ENCODE assay signal across 13 cellular contexts in genomic region chr12:81598205-81598604, GRCh38.
DNase-seq lines count a peak whose midpoint lies in the region; ATAC-seq and TF ChIP-seq lines count a peak whose summit lies in the region.
"Had no signal": no experiment of that assay in that cellular context is flagged by ENCODE, and none has a peak within 500 bp of the region (broad histone marks: within the 10 kb centered on the region; RNA-seq: fewer than 3 reads in every experiment).

No MANE protein-coding gene starts in this region.

- H3K4me3 Mint-ChIP-seq in stimulated activated naive CD8-positive, alpha-beta T cell treated with anti-CD3 and anti-CD28 coated beads, Interleukin-15, amount 100 ng/mL, for 72 hours: no peak overlapping the region
- H3K4me3 Mint-ChIP-seq: activated T-helper 17 cell treated with anti-CD3 and anti-CD28 coated beads, Interleukin-2, amount 50 U/mL, for 72 hours; CD4-positive, CD25-positive, alpha-beta regulatory T cell had no signal

- no peaks in the 10 kb centered on the region for H3K36me3 ChIP-seq in psoas muscle (ENCODE audit: insufficient read depth in 1 of 2, low read depth in 1 of 2)
- H3K36me3 ChIP-seq: left ventricle myocardium inferior had no signal

- in situ Hi-C loops in Caki2 (cut with HindIII; ENCODE audit: low pct_unique_long_range_greater_than_20kb, low sequenced_read_pairs): no loop called here

- peak; percentile 87 for ATAC-seq in GM21786 (IDR thresholded peaks at IDR 0.05; ENCODE audit: unreplicated experiment)
- no peak for ATAC-seq in stimulated activated naive CD8-positive, alpha-beta T cell treated with anti-CD3 and anti-CD28 coated beads, Interleukin-15, amount 100 ng/mL, for 72 hours
- ATAC-seq in GM21390 (IDR thresholded peaks at IDR 0.05; ENCODE audit: unreplicated experiment): no peak
- no peak for ATAC-seq in psoas muscle
- ATAC-seq: activated T-helper 17 cell treated with anti-CD3 and anti-CD28 coated beads, Interleukin-2, amount 50 U/mL, for 72 hours had no signal

- peak; percentile 45 for DNase-seq in Caki2 (ENCODE audit: low read depth)
- DNase-seq in NCI-H146 (lab: John Stamatoyannopoulos, UW): peak; percentile 80
- peak; percentile 69 for DNase-seq in cerebellar cortex (ENCODE audit: low spot score)
- DNase-seq in stimulated activated naive CD8-positive, alpha-beta T cell treated with anti-CD3 and anti-CD28 coated beads, Interleukin-15, amount 100 ng/mL, for 72 hours: no peak
- no peak for DNase-seq in psoas muscle
- DNase-seq in DMS79 (lab: John Stamatoyannopoulos, UW): no peak
- DNase-seq: CD4-positive, CD25-positive, alpha-beta regulatory T cell; left ventricle myocardium inferior; testis had no signal

- peaks cover 7% of the 10 kb centered on the region for H3K27me3 Mint-ChIP-seq in stimulated activated naive CD8-positive, alpha-beta T cell treated with anti-CD3 and anti-CD28 coated beads, Interleukin-15, amount 100 ng/mL, for 72 hours
- H3K27me3 Mint-ChIP-seq: CD4-positive, CD25-positive, alpha-beta regulatory T cell had no signal

- WGBS in psoas muscle, 3 donors: 26 to 32% (median 27%) methylated on average over 2 of the region's 2 CpGs

- no peaks in the 10 kb centered on the region for H3K4me1 ChIP-seq in psoas muscle
- H3K4me1 ChIP-seq: left ventricle myocardium inferior, testis had no signal

- no peak overlapping the region for H3K27ac ChIP-seq in psoas muscle
- H3K27ac ChIP-seq: left ventricle myocardium inferior, skin epidermis, testis had no signal

- H3K9me3 ChIP-seq in psoas muscle: no peaks in the 10 kb centered on the region
- H3K9me3 ChIP-seq: left ventricle myocardium inferior, testis had no signal

- H3K4me3 ChIP-seq in psoas muscle: no peak overlapping the region
- H3K4me3 ChIP-seq: left ventricle myocardium inferior, skin epidermis, testis had no signal

- no peaks in the 10 kb centered on the region for H3K4me1 Mint-ChIP-seq in stimulated activated naive CD8-positive, alpha-beta T cell treated with anti-CD3 and anti-CD28 coated beads, Interleukin-15, amount 100 ng/mL, for 72 hours
- H3K4me1 Mint-ChIP-seq: activated T-helper 17 cell treated with anti-CD3 and anti-CD28 coated beads, Interleukin-2, amount 50 U/mL, for 72 hours; CD4-positive, CD25-positive, alpha-beta regulatory T cell had no signal

- no peak overlapping the region for H3K27ac Mint-ChIP-seq in stimulated activated naive CD8-positive, alpha-beta T cell treated with anti-CD3 and anti-CD28 coated beads, Interleukin-15, amount 100 ng/mL, for 72 hours
- H3K27ac Mint-ChIP-seq: activated T-helper 17 cell treated with anti-CD3 and anti-CD28 coated beads, Interleukin-2, amount 50 U/mL, for 72 hours; CD4-positive, CD25-positive, alpha-beta regulatory T cell had no signal

- intact Hi-C loops in psoas muscle (cut with DNase I): no loop called here

- H3K27me3 ChIP-seq in psoas muscle (ENCODE audit: insufficient read depth in 3 of 3, low read length in 2 of 3): no peaks in the 10 kb centered on the region
- H3K27me3 ChIP-seq: testis had no signal

- H3K9me3 Mint-ChIP-seq in stimulated activated naive CD8-positive, alpha-beta T cell treated with anti-CD3 and anti-CD28 coated beads, Interleukin-15, amount 100 ng/mL, for 72 hours: no peaks in the 10 kb centered on the region
- H3K9me3 Mint-ChIP-seq: activated T-helper 17 cell treated with anti-CD3 and anti-CD28 coated beads, Interleukin-2, amount 50 U/mL, for 72 hours had no signal

- no peak for TF ChIP-seq CTCF in psoas muscle (IDR thresholded peaks at IDR 0.05)

Comparison
In these comparisons a context has a peak if more than half of its experiments do, and no peak if none do; other contexts are left out.
1. DNase-seq: peak in Caki2 (single experiment), NCI-H146 (single experiment) and cerebellar cortex (single experiment); none in stimulated activated naive CD8-positive, alpha-beta T cell treated with anti-CD3 and anti-CD28 coated beads, Interleukin-15, amount 100 ng/mL, for 72 hours (0 of 2), psoas muscle (0 of 2) and DMS79 (single experiment).